In genomic region chr14:50740858-50741257, GRCh38 we compare ENCODE assay signal across 13 cellular contexts.
DNase-seq lines count a peak whose midpoint lies in the region; ATAC-seq, FAIRE-seq and TF ChIP-seq lines count a peak whose summit lies in the region.
"Had no signal": no experiment of that assay in that cellular context is flagged by ENCODE, and none has a peak within 500 bp of the region (broad histone marks: within the 10 kb centered on the region; RNA-seq: fewer than 3 reads in every experiment).

No MANE protein-coding gene starts in this region.

- no peak overlapping the region for H2AFZ ChIP-seq in endothelial cell of umbilical vein (ENCODE audit: low read depth, low read length)

- dilution Hi-C loops in endothelial cell of umbilical vein (cut with MboI; ENCODE audit: extremely low pct_ligation_motif_present, low sequenced_read_pairs) = no loop called here

- ATAC-seq in activated T-cell treated with anti-CD3 and anti-CD28 coated beads, Interleukin-2, amount 50 U/mL, for 4 hours = no peak
- ATAC-seq in SK-N-SH treated with all-trans-retinoic acid at 6 μM for 48 hours (peak; percentile 51; the same call in 2 of the 3 replicates), GM18858 (IDR thresholded peaks at IDR 0.05; ENCODE audit: unreplicated experiment) (no peak), GM18868 (IDR thresholded peaks at IDR 0.05; ENCODE audit: unreplicated experiment) (no peak)
- no peak for ATAC-seq in stimulated activated naive CD8-positive, alpha-beta T cell treated with anti-CD3 and anti-CD28 coated beads, Interleukin-15, amount 100 ng/mL, for 72 hours

- FAIRE-seq in endothelial cell of umbilical vein (lab: Jason Lieb, UNC) = no peak

- H3K4me1 ChIP-seq in endothelial cell of umbilical vein (ENCODE audit: control insufficient read depth, extremely low read depth, insufficient read depth, low read length) = peaks cover 22% of the 10 kb centered on the region

- peak overlapping the region; percentile 28 for H3K4me2 ChIP-seq in endothelial cell of umbilical vein (ENCODE audit: insufficient read depth, low read length)

- CTCF ChIA-PET in endothelial cell of umbilical vein (lab: Charles Lee) = interaction anchor here (1.0 to 1.5 kb wide), 2 partner anchors 59 to 119 kb away, joined by 4 to 7 read pairs; no protein-coding TSS in a partner anchor

- H3K27me3 Mint-ChIP-seq in activated T-cell treated with anti-CD3 and anti-CD28 coated beads, Interleukin-2, amount 50 U/mL, for 4 hours (ENCODE audit: low read depth) = no peaks in the 10 kb centered on the region
- H3K27me3 Mint-ChIP-seq in stimulated activated naive CD8-positive, alpha-beta T cell treated with anti-CD3 and anti-CD28 coated beads, Interleukin-15, amount 100 ng/mL, for 72 hours = no peaks in the 10 kb centered on the region

- H3K27ac ChIP-seq in endothelial cell of umbilical vein (ENCODE audit: insufficient read depth, low read depth, low read length) = peak overlapping the region; percentile 50

- no peaks in the 10 kb centered on the region for H3K27me3 ChIP-seq in endothelial cell of umbilical vein (ENCODE audit: control insufficient read depth in 2 of 2, insufficient read depth in 2 of 2, low read length in 2 of 2)

- H3K79me2 ChIP-seq in endothelial cell of umbilical vein (ENCODE audit: control insufficient read depth, insufficient read depth, low read length) = no peaks in the 10 kb centered on the region

- no peaks in the 10 kb centered on the region for H3K9me3 ChIP-seq in endothelial cell of umbilical vein (replicated peaks; ENCODE audit: control insufficient read depth, insufficient read depth, low read length)
- H3K9me3 ChIP-seq: thoracic aorta had no signal

- H3K4me1 Mint-ChIP-seq in activated T-cell treated with anti-CD3 and anti-CD28 coated beads, Interleukin-2, amount 50 U/mL, for 4 hours (ENCODE audit: low read depth) = peaks cover 33% of the 10 kb centered on the region
- peaks cover 52% of the 10 kb centered on the region for H3K4me1 Mint-ChIP-seq in stimulated activated naive CD8-positive, alpha-beta T cell treated with anti-CD3 and anti-CD28 coated beads, Interleukin-15, amount 100 ng/mL, for 72 hours
- H3K4me1 Mint-ChIP-seq: endodermal cell, neural crest cell had no signal

- no TSS peak for BruUV-seq in endothelial cell of umbilical vein (replicated peaks; lab: Mats Ljungman, UMichigan)

- no peaks in the 10 kb centered on the region for H4K20me1 ChIP-seq in endothelial cell of umbilical vein (replicated peaks; ENCODE audit: control insufficient read depth, extremely low read depth, insufficient read depth, low read length)

- H3K4me3 ChIP-seq in endothelial cell of umbilical vein (replicated peaks in 1 of 3; ENCODE audit: insufficient read depth in 1 of 3, low read depth in 1 of 3, low read length in 3 of 3) = no peak overlapping the region

- H3K9ac ChIP-seq in endothelial cell of umbilical vein (replicated peaks; ENCODE audit: extremely low read depth, insufficient read depth, low read length) = no peak overlapping the region

- POLR2A ChIA-PET in endothelial cell of umbilical vein (lab: Charles Lee) = no interaction called here

- no peak for DNase-seq in activated T-cell treated with anti-CD3 and anti-CD28 coated beads, Interleukin-2, amount 50 U/mL, for 4 hours
- no peak for DNase-seq in activated T-cell treated with anti-CD3 and anti-CD28 coated beads, Interleukin-2, amount 50 U/mL, for 48 hours
- DNase-seq in endothelial cell of umbilical vein (ENCODE audit: low read depth, low spot score) (peak; percentile 31), ecto neural progenitor cell (ENCODE audit: low spot score) (no peak)
- DNase-seq in stimulated activated naive CD8-positive, alpha-beta T cell treated with anti-CD3 and anti-CD28 coated beads, Interleukin-15, amount 100 ng/mL, for 72 hours = no peak
- DNase-seq: activated effector memory CD4-positive, alpha-beta T cell treated with anti-CD3 and anti-CD28 coated beads, Interleukin-2, amount 50 U/mL, for 16 hours; endodermal cell; NCI-H1048 had no signal

- H3K4me3 Mint-ChIP-seq in activated T-cell treated with anti-CD3 and anti-CD28 coated beads, Interleukin-2, amount 50 U/mL, for 4 hours = peak overlapping the region; percentile 33
- H3K4me3 Mint-ChIP-seq in stimulated activated naive CD8-positive, alpha-beta T cell treated with anti-CD3 and anti-CD28 coated beads, Interleukin-15, amount 100 ng/mL, for 72 hours = peak overlapping the region in 1 of 2 donors; percentile 20
- H3K4me3 Mint-ChIP-seq: endodermal cell, neural crest cell had no signal

- no peaks in the 10 kb centered on the region for H3K9me1 ChIP-seq in endothelial cell of umbilical vein (replicated peaks; ENCODE audit: control insufficient read depth, extremely low read depth, insufficient read depth, low read length)

- H3K36me3 ChIP-seq in endothelial cell of umbilical vein (ENCODE audit: control insufficient read depth in 2 of 2, extremely low read depth in 1 of 2, insufficient read depth in 2 of 2, low read length in 2 of 2) = peaks cover 11 to 14% of the 10 kb centered on the region in 2 experiments
- H3K36me3 ChIP-seq: thoracic aorta had no signal

- TF ChIP-seq CTCF in endothelial cell of umbilical vein (IDR thresholded peaks at IDR 0.05; ENCODE audit: extremely low read depth in 1 of 2, insufficient read depth in 1 of 2, low read depth in 1 of 2, low read length in 2 of 2) = no peak

- intact Hi-C loops in endothelial cell of umbilical vein (cut with micrococcal nuclease) = no loop called here

- TF ChIP-seq POLR2A in endothelial cell of umbilical vein (IDR thresholded peaks at IDR 0.05; ENCODE audit: low read depth, low read length) = no peak

- no peaks in the 10 kb centered on the region for H3K9me3 Mint-ChIP-seq in activated T-cell treated with anti-CD3 and anti-CD28 coated beads, Interleukin-2, amount 50 U/mL, for 4 hours
- no peaks in the 10 kb centered on the region for H3K9me3 Mint-ChIP-seq in stimulated activated naive CD8-positive, alpha-beta T cell treated with anti-CD3 and anti-CD28 coated beads, Interleukin-15, amount 100 ng/mL, for 72 hours
- H3K9me3 Mint-ChIP-seq: endodermal cell, neural crest cell had no signal

- H3K27ac Mint-ChIP-seq in stimulated activated naive CD8-positive, alpha-beta T cell treated with anti-CD3 and anti-CD28 coated beads, Interleukin-15, amount 100 ng/mL, for 72 hours = peak overlapping the region; percentile 80 to 92
- H3K27ac Mint-ChIP-seq: endodermal cell had no signal

- H3K36me3 Mint-ChIP-seq in activated T-cell treated with anti-CD3 and anti-CD28 coated beads, Interleukin-2, amount 50 U/mL, for 4 hours (ENCODE audit: insufficient read depth) = peaks cover 50% of the 10 kb centered on the region

TF ChIP-seq in SK-N-SH treated with all-trans-retinoic acid at 6 μM for 48 hours, 23 proteins besides CTCF, POLR2A, EP300 and RAD21 (continues in another document):
- TF ChIP-seq SNAI2 (CRISPR knock-in tag; IDR thresholded peaks at IDR 0.05) = no peak
- no peak for TF ChIP-seq TCF4 (CRISPR knock-in tag; IDR thresholded peaks at IDR 0.05; ENCODE audit: borderline replicate concordance)
- no peak for TF ChIP-seq ISL1 (CRISPR knock-in tag; IDR thresholded peaks at IDR 0.05)
- no peak for TF ChIP-seq TSHZ2 (CRISPR knock-in tag; IDR thresholded peaks at IDR 0.05)

TF ChIP-seq in endothelial cell of umbilical vein, 7 proteins besides CTCF, POLR2A, EP300 and RAD21:
- TF ChIP-seq MYC (IDR thresholded peaks at IDR 0.05; ENCODE audit: low read depth, low read length) (no peak), POLR2AphosphoS5 (IDR thresholded peaks at IDR 0.05; ENCODE audit: insufficient read depth, low read depth, low read length) (no peak), GATA2 (IDR thresholded peaks at IDR 0.05; ENCODE audit: insufficient read depth, insufficient read length, low read depth, low read length) (no peak), MAX (IDR thresholded peaks at IDR 0.05; ENCODE audit: insufficient read depth, insufficient read length) (no peak), JUN (IDR thresholded peaks at IDR 0.05; ENCODE audit: borderline replicate concordance, insufficient read depth, insufficient read length, low read depth) (no peak), FOS (IDR thresholded peaks at IDR 0.05; ENCODE audit: borderline replicate concordance, insufficient read depth, low read length) (no peak), EZH2 (IDR thresholded peaks at IDR 0.05; ENCODE audit: borderline replicate concordance, low read depth, low read length, severe bottlenecking) (no peak)
TF ChIP-seq in endothelial cell of umbilical vein: peak in this region for 0.
